In the genomic region with DNA sequence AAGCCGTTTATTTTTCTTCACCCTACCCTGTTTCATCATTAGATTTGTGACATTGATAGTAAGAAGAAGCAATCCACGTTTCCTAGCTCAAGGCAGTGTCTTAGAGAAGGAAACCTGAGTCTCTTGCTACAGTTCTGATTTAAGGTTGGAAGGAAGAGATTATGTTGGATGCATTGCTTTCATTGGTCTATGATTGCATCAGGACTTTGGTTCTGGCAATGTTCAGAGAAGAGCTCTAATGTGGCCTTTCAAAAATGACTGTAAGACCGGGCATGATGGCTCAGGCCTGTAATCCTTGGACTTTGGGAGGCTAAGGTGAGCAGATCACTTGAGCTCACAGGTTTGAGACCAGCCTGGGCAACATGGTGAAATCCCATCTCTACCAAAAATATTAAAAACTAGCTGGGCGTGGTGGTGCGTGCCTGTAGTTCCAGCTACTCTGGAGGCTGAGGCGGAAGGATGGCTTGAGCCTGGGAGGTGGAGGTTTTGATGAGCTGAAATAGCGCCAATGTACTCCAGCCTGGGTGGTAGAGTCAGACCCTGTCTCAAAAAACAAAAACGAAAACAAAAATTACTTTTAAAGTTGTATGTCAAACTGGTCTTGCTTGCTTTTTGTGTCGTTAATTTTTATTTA, we compare ENCODE assay signal across 21 cellular contexts. TPM values are rescaled to one million over a fixed set of nuclear protein-coding genes. Genes with fewer than 3 reads are reported as not detected.
DNase-seq lines count a peak whose midpoint lies in the region; ATAC-seq and TF ChIP-seq lines count a peak whose summit lies in the region.
"Had no signal": no experiment of that assay in that cellular context is flagged by ENCODE, and none has a peak within 500 bp of the region (broad histone marks: within the 10 kb centered on the region; RNA-seq: fewer than 3 reads in every experiment).

No MANE protein-coding gene starts in this region.

- no peak overlapping the region for H3K9ac ChIP-seq in adipocyte (ENCODE audit: low read length)
- H3K9ac ChIP-seq in mesendoderm (ENCODE audit: low read length) = no peak overlapping the region
- H3K9ac ChIP-seq in colonic mucosa (ENCODE audit: low read depth in 2 of 2, low read length in 2 of 2) = no peak overlapping the region

- no peak overlapping the region for H3K4me2 ChIP-seq in mesendoderm (ENCODE audit: low read length)

- no peak overlapping the region for H3K56ac ChIP-seq in mesendoderm (ENCODE audit: low read length)

- H3K36me3 Mint-ChIP-seq in natural killer cell treated with Interleukin-12 subunit alpha and Interleukin-12 subunit beta and Interleukin-15 and Interleukin-18, amount 100 ng/mL, for 72 hours = no peaks in the 10 kb centered on the region
- H3K36me3 Mint-ChIP-seq in natural killer cell = no peaks in the 10 kb centered on the region

- no peak overlapping the region for H3K4ac ChIP-seq in mesendoderm (ENCODE audit: low read depth, low read length)

- intact Hi-C loops in natural killer cell (cut with micrococcal nuclease) (no loop called here), colonic mucosa (cut with DNase I) (no loop called here)

- no peak overlapping the region for H3K27ac Mint-ChIP-seq in natural killer cell treated with Interleukin-12 subunit alpha and Interleukin-12 subunit beta and Interleukin-15 and Interleukin-18, amount 100 ng/mL, for 72 hours
- no peak overlapping the region for H3K27ac Mint-ChIP-seq in natural killer cell
- H3K27ac Mint-ChIP-seq: B cell had no signal

- H3K23ac ChIP-seq in mesendoderm (ENCODE audit: low read length) = no peak overlapping the region

- no peaks in the 10 kb centered on the region for H3K79me1 ChIP-seq in mesendoderm (ENCODE audit: low read length)

- peak overlapping the region; percentile 30 for H3K4me3 Mint-ChIP-seq in natural killer cell treated with Interleukin-12 subunit alpha and Interleukin-12 subunit beta and Interleukin-15 and Interleukin-18, amount 100 ng/mL, for 72 hours
- H3K4me3 Mint-ChIP-seq in natural killer cell = no peak overlapping the region
- H3K4me3 Mint-ChIP-seq: B cell, immature natural killer cell had no signal

- no CpG with 5 or more reads among the region's 9 CpGs for WGBS in mesendoderm (ENCODE audit: extremely low coverage, insufficient coverage, low lambda C conversion rate)

- no peak overlapping the region for H4K5ac ChIP-seq in mesendoderm (ENCODE audit: low read length)

- peaks cover 9% of the 10 kb centered on the region for H3K4me1 ChIP-seq in adipocyte (ENCODE audit: control insufficient read depth, insufficient read depth, low read length)
- no peaks in the 10 kb centered on the region for H3K4me1 ChIP-seq in mesendoderm (ENCODE audit: control insufficient read depth, low read depth, low read length)
- no peaks in the 10 kb centered on the region for H3K4me1 ChIP-seq in colonic mucosa

- H3K27ac ChIP-seq in mesendoderm (ENCODE audit: low read depth, low read length) = no peak overlapping the region
- no peak overlapping the region for H3K27ac ChIP-seq in colonic mucosa
- H3K27ac ChIP-seq: heart left ventricle, vagina had no signal

- H3K27me3 ChIP-seq in adipocyte (replicated peaks; ENCODE audit: control insufficient read depth, insufficient read depth, low read length) (no peaks in the 10 kb centered on the region), mesendoderm (ENCODE audit: insufficient read depth, low read length, poor library complexity) (no peaks in the 10 kb centered on the region), colonic mucosa (no peaks in the 10 kb centered on the region)
- H3K27me3 ChIP-seq: esophagus squamous epithelium, heart left ventricle, vagina had no signal

- H2AK5ac ChIP-seq in mesendoderm (ENCODE audit: low read length) = no peak overlapping the region

- H3K27me3 Mint-ChIP-seq in natural killer cell treated with Interleukin-12 subunit alpha and Interleukin-12 subunit beta and Interleukin-15 and Interleukin-18, amount 100 ng/mL, for 72 hours = no peaks in the 10 kb centered on the region
- no peaks in the 10 kb centered on the region for H3K27me3 Mint-ChIP-seq in natural killer cell (ENCODE audit: low read depth in 2 of 2)
- H3K27me3 Mint-ChIP-seq: B cell had no signal

- H3K4me3 ChIP-seq in adipocyte (ENCODE audit: low read length) (no peak overlapping the region), mesendoderm (ENCODE audit: low read length) (no peak overlapping the region), colonic mucosa (no peak overlapping the region)
- H3K4me3 ChIP-seq: esophagus squamous epithelium, heart left ventricle, lung, vagina had no signal

- ATAC-seq in natural killer cell treated with Interleukin-12 subunit alpha and Interleukin-12 subunit beta and Interleukin-15 and Interleukin-18, amount 100 ng/mL, for 72 hours = no peak
- no peak for ATAC-seq in natural killer cell
- ATAC-seq: activated CD4-positive, CD25-positive, alpha-beta regulatory T cell treated with anti-CD3 and anti-CD28 coated beads, Interleukin-2, amount 50 U/mL, for 24 hours; heart left ventricle had no signal

- H4K8ac ChIP-seq in mesendoderm (ENCODE audit: low read depth, low read length) = no peak overlapping the region

- H3K36me3 ChIP-seq in adipocyte (ENCODE audit: control insufficient read depth, insufficient read depth, low read length, severe bottlenecking) (peaks cover under 1% of the 10 kb centered on the region), mesendoderm (ENCODE audit: control insufficient read depth, insufficient read depth, low read length) (no peaks in the 10 kb centered on the region), colonic mucosa (no peaks in the 10 kb centered on the region)

- no peak for DNase-seq in natural killer cell treated with Interleukin-12 subunit alpha and Interleukin-12 subunit beta and Interleukin-15 and Interleukin-18, amount 100 ng/mL, for 72 hours (ENCODE audit: low spot score)
- DNase-seq in natural killer cell = no peak
- DNase-seq in MV-4-11 (lab: John Stamatoyannopoulos, UW) = peak; percentile 12
- DNase-seq in adipocyte (ENCODE audit: low read depth) = peak; percentile 35
- no peak for DNase-seq in mesendoderm
- DNase-seq in NOMO-1 treated with dmso at 0.1 percent for 144 hours (lab: John Stamatoyannopoulos, UW; ENCODE audit: unreplicated experiment) = no peak
- no peak for DNase-seq in colonic mucosa
- DNase-seq: anterior cingulate cortex; DMS 273 treated with DMSO at 0.1 percent for 48 hours; effector CD8-positive, alpha-beta T cell; esophagus squamous epithelium; heart left ventricle; immature natural killer cell; Kasumi-1; NCI-H1417 treated with DMSO at 0.1 percent for 48 hours; NCI-H526 treated with DMSO at 0.1 percent for 48 hours; SIG-M5 had no signal

- peaks cover 23 to 28% of the 10 kb centered on the region in 2 donors for H3K4me1 Mint-ChIP-seq in natural killer cell treated with Interleukin-12 subunit alpha and Interleukin-12 subunit beta and Interleukin-15 and Interleukin-18, amount 100 ng/mL, for 72 hours (ENCODE audit: low read depth in 2 of 2)
- peaks cover 31 to 39% of the 10 kb centered on the region in 2 donors for H3K4me1 Mint-ChIP-seq in natural killer cell

- no peak overlapping the region for H2BK120ac ChIP-seq in mesendoderm (ENCODE audit: low read depth, low read length)

- TF ChIP-seq CTCF in natural killer cell (IDR thresholded peaks at IDR 0.05) = no peak
- no peak for TF ChIP-seq CTCF in colonic mucosa (IDR thresholded peaks at IDR 0.05)

- H3K9me3 Mint-ChIP-seq in natural killer cell treated with Interleukin-12 subunit alpha and Interleukin-12 subunit beta and Interleukin-15 and Interleukin-18, amount 100 ng/mL, for 72 hours = no peaks in the 10 kb centered on the region
- H3K9me3 Mint-ChIP-seq in natural killer cell = no peaks in the 10 kb centered on the region
- H3K9me3 Mint-ChIP-seq: immature natural killer cell had no signal

- no peak overlapping the region for H3K18ac ChIP-seq in mesendoderm (ENCODE audit: low read length)

- H2BK15ac ChIP-seq in mesendoderm (replicated peaks; ENCODE audit: low read depth) = no peak overlapping the region

- no peaks in the 10 kb centered on the region for H3K79me2 ChIP-seq in mesendoderm (ENCODE audit: control insufficient read depth, insufficient read depth, low read length)

- no peak overlapping the region for H2BK5ac ChIP-seq in mesendoderm (ENCODE audit: low read length)

- H3K9me3 ChIP-seq in adipocyte (ENCODE audit: control insufficient read depth, low read length) (no peaks in the 10 kb centered on the region), colonic mucosa (no peaks in the 10 kb centered on the region)
- H3K9me3 ChIP-seq: esophagus squamous epithelium, heart left ventricle, vagina had no signal

RNA-seq across cellular contexts. Expression of gene NUCB2, which starts 4.1 kb away (rescaled TPM):
- total RNA-seq in natural killer cell treated with Interleukin-12 subunit alpha and Interleukin-12 subunit beta and Interleukin-15 and Interleukin-18, amount 100 ng/mL, for 72 hours = 10 to 100 TPM; 43.6 to 50.4 TPM
- total RNA-seq in natural killer cell = 100 to 1,000 TPM in 1 of 3 donors, 10 to 100 TPM in 2; 70.7 to 101 (median 81.4) TPM
- polyA plus RNA-seq in mesendoderm (2013, experiment 1 of 2) = 22.4 TPM
- polyA plus RNA-seq in mesendoderm (2013, experiment 2 of 2) = 23.4 TPM
- 100 to 1,000 TPM in 1 of 2 donors, 10 to 100 TPM in 1; 60.9 to 111 TPM for total RNA-seq in colonic mucosa

Comparison
In these comparisons a context has a peak if more than half of its experiments do, and no peak if none do; other contexts are left out.
1. DNase-seq: peak in MV-4-11 (single experiment) and adipocyte (single experiment); none in natural killer cell treated with Interleukin-12 subunit alpha and Interleukin-12 subunit beta and Interleukin-15 and Interleukin-18, amount 100 ng/mL, for 72 hours (single experiment), natural killer cell (single experiment), mesendoderm (single experiment), NOMO-1 treated with dmso at 0.1 percent for 144 hours (single experiment) and colonic mucosa (single experiment).